In the genomic region with DNA sequence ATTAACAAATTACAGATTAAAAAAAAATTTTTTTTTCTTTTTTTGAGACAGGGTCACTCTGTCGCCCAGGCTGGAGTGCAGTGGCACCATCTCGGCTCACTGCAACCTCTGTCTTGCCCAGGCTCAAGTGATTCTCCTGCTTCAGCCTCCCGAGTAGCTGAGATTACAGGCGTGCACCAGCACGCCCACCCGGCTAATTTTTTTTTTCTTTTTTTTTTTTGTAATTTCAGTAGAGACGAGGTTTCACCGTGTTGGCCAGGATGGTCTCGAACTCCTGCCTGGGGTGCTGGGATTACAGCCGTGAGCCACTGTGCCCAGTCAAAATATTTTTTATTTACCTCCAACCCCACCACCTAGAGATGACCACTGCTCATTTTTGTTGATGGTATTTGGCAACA, we compare ENCODE assay signal across 8 cellular contexts. TPM values are rescaled to one million over a fixed set of nuclear protein-coding genes. Genes with fewer than 3 reads are reported as not detected.
DNase-seq lines count a peak whose midpoint lies in the region; ATAC-seq and TF ChIP-seq lines count a peak whose summit lies in the region.

No MANE protein-coding gene starts in this region.

- no peaks in the 10 kb centered on the region for H3K36me3 ChIP-seq in left ventricle myocardium inferior
- H3K36me3 ChIP-seq in right atrium auricular region, result no peaks in the 10 kb centered on the region
- no peaks in the 10 kb centered on the region for H3K36me3 ChIP-seq in mesenchymal stem cell (ENCODE audit: control insufficient read depth in 1 of 2, insufficient read depth in 2 of 2, low read depth in 1 of 2, low read length in 2 of 2)
- H3K36me3 ChIP-seq in upper lobe of right lung, result no peaks in the 10 kb centered on the region

- H3K18ac ChIP-seq in mesenchymal stem cell (ENCODE audit: low read depth in 1 of 2, low read length in 2 of 2), result no peak overlapping the region

- TF ChIP-seq CTCF in left ventricle myocardium inferior (IDR thresholded peaks at IDR 0.05; ENCODE audit: borderline replicate concordance), result no peak
- no peak for TF ChIP-seq CTCF in right atrium auricular region (IDR thresholded peaks at IDR 0.05)
- TF ChIP-seq CTCF in VCaP (conservative IDR thresholded peaks at IDR 0.05), result no peak
- no peak for TF ChIP-seq CTCF in upper lobe of right lung (IDR thresholded peaks at IDR 0.05)

- H3K9me3 ChIP-seq in left ventricle myocardium inferior (replicated peaks) (no peaks in the 10 kb centered on the region), right atrium auricular region (no peaks in the 10 kb centered on the region), mesenchymal stem cell (ENCODE audit: control insufficient read depth, low read length) (no peaks in the 10 kb centered on the region), upper lobe of right lung (no peaks in the 10 kb centered on the region)

- H3K27ac ChIP-seq in left ventricle myocardium inferior (replicated peaks) (no peak overlapping the region), right atrium auricular region (no peak overlapping the region), VCaP (peak overlapping the region; percentile 97; the same call in 1 of the 2 replicates), mesenchymal stem cell (ENCODE audit: low read length, poor library complexity, severe bottlenecking) (no peak overlapping the region), upper lobe of right lung (no peak overlapping the region)

- H2BK15ac ChIP-seq in mesenchymal stem cell (ENCODE audit: low read depth, poor library complexity, severe bottlenecking), result no peak overlapping the region

- H3K4me1 ChIP-seq in left ventricle myocardium inferior, result peaks cover 55% of the 10 kb centered on the region
- H3K4me1 ChIP-seq in right atrium auricular region, result peaks cover 0 to 51% of the 10 kb centered on the region in 2 donors
- peaks cover 57% of the 10 kb centered on the region for H3K4me1 ChIP-seq in mesenchymal stem cell (ENCODE audit: control insufficient read depth, insufficient read depth, low read depth, low read length)
- peaks cover 19% of the 10 kb centered on the region for H3K4me1 ChIP-seq in upper lobe of right lung

- no peak overlapping the region for H3K4me2 ChIP-seq in mesenchymal stem cell (ENCODE audit: low read length, poor library complexity, severe bottlenecking)

- H2BK120ac ChIP-seq in mesenchymal stem cell (ENCODE audit: low read depth, low read length), result no peak overlapping the region

- H3K4me3 ChIP-seq in left ventricle myocardium inferior (peak overlapping the region; percentile 84), right atrium auricular region (peak overlapping the region in 1 of 2 donors; percentile 74), mesenchymal stem cell (ENCODE audit: insufficient read depth in 1 of 2, low read depth in 1 of 2, low read length in 2 of 2) (peak overlapping the region in 1 of 2 experiments; percentile 76), upper lobe of right lung (peak overlapping the region; percentile 72)

- H2BK5ac ChIP-seq in mesenchymal stem cell (ENCODE audit: low read depth, low read length, poor library complexity, severe bottlenecking), result no peak overlapping the region

- DNase-seq in left ventricle myocardium inferior, result no peak
- DNase-seq in right atrium auricular region (ENCODE audit: low spot score), result no peak
- DNase-seq in mesenchymal stem cell, result no peak
- DNase-seq in upper lobe of right lung, result no peak
- no peak for DNase-seq in hepatic stellate cell (ENCODE audit: low spot score)
- no peak for DNase-seq in UCSD-AML1 (lab: John Stamatoyannopoulos, UW; ENCODE audit: unreplicated experiment)
- DNase-seq in sciatic nerve (ENCODE audit: low spot score), result no peak

- intact Hi-C loops in left ventricle myocardium inferior (cut with micrococcal nuclease), result no loop called here
- intact Hi-C loops in upper lobe of right lung (cut with DNase I), result loop anchor here (10.0 kb wide), 1 partner anchor 232 kb away; no protein-coding TSS in a partner anchor
- intact Hi-C loops in sciatic nerve (cut with DNase I), result no loop called here

- peak overlapping the region; percentile 88 for H4K8ac ChIP-seq in mesenchymal stem cell (ENCODE audit: low read length)

- ATAC-seq in upper lobe of right lung, result no peak
- no peak for ATAC-seq in sciatic nerve

- no peaks in the 10 kb centered on the region for H3K79me1 ChIP-seq in mesenchymal stem cell (replicated peaks; ENCODE audit: low read length, poor library complexity, severe bottlenecking)

- peak overlapping the region in 1 of 2 experiments; percentile 83 for H2BK12ac ChIP-seq in mesenchymal stem cell (ENCODE audit: low read length in 2 of 2)

- H3K9ac ChIP-seq in mesenchymal stem cell (ENCODE audit: low read length), result peak overlapping the region; percentile 91

- H2AFZ ChIP-seq in mesenchymal stem cell (ENCODE audit: low read depth, low read length), result peak overlapping the region; percentile 94

- H3K27me3 ChIP-seq in left ventricle myocardium inferior (ENCODE audit: low read depth), result peaks cover 7% of the 10 kb centered on the region
- no peaks in the 10 kb centered on the region for H3K27me3 ChIP-seq in right atrium auricular region
- peaks cover 3 to 28% of the 10 kb centered on the region in 2 experiments for H3K27me3 ChIP-seq in mesenchymal stem cell (ENCODE audit: control insufficient read depth in 1 of 2, insufficient read depth in 1 of 2, low read length in 2 of 2)
- H3K27me3 ChIP-seq in upper lobe of right lung, result no peaks in the 10 kb centered on the region

- no peak overlapping the region for H3K23ac ChIP-seq in mesenchymal stem cell (ENCODE audit: low read length in 2 of 2)

- no peak overlapping the region for H2AK5ac ChIP-seq in mesenchymal stem cell (ENCODE audit: low read length, severe bottlenecking)

- H3K14ac ChIP-seq in mesenchymal stem cell (ENCODE audit: low read length in 2 of 2), result no peak overlapping the region

- 93% methylated on average over 7 of the region's 10 CpGs for WGBS in mesenchymal stem cell

- peak overlapping the region in 1 of 2 experiments; percentile 82 for H3K4ac ChIP-seq in mesenchymal stem cell (ENCODE audit: low read depth in 1 of 2, low read length in 2 of 2)

- no peak overlapping the region for H4K91ac ChIP-seq in mesenchymal stem cell (ENCODE audit: low read length)

RNA-seq across cellular contexts. Expression of a gene that starts 25.5 kb away (rescaled TPM):
- total RNA-seq in left ventricle myocardium inferior (342 TPM), right atrium auricular region (1,000 to 10,000 TPM; 1,076 to 1,610 TPM), upper lobe of right lung (2,193 TPM), sciatic nerve (2,552 TPM)
- 7,126 TPM for polyA plus RNA-seq in mesenchymal stem cell (2013, experiment 1 of 2)
- polyA plus RNA-seq in mesenchymal stem cell (2013, experiment 2 of 2), result 6,723 TPM

RNA-seq across cellular contexts. Expression of a gene that starts 41.1 kb away (rescaled TPM):
- total RNA-seq in left ventricle myocardium inferior (0.38 TPM), right atrium auricular region (under 1 TPM; 0.63 to 0.74 TPM), upper lobe of right lung (3.6 TPM), sciatic nerve (1.6 TPM)
- polyA plus RNA-seq in mesenchymal stem cell (2013, experiment 1 of 2), result 0.23 TPM
- 0.15 TPM for polyA plus RNA-seq in mesenchymal stem cell (2013, experiment 2 of 2)
